Comparison of ENCODE assay signal across 12 cellular contexts in the genomic region with DNA sequence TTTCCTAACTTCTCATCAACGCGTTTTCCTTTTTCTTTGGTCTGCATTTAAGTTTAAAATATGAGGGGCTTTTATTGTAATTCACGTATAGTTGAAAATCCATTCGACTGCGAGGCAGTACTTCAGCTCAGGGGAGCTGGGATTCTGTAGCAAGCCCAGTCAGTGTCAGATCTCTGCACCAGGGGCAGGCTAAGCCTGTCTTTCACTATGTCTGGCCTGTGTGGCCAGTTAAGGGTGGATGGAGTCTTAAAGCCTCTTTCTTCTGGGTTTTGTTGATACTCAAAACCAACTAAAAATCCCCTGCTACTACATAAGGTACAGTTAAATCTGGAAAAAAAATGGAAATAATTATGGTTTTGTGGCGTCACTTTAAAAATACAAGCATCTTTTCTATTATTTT.
DNase-seq lines count a peak whose midpoint lies in the region; ATAC-seq and TF ChIP-seq lines count a peak whose summit lies in the region.
"Had no signal": no experiment of that assay in that cellular context is flagged by ENCODE, and none has a peak within 500 bp of the region (broad histone marks: within the 10 kb centered on the region; RNA-seq: fewer than 3 reads in every experiment).

No MANE protein-coding gene starts in this region.

- H3K4me2 ChIP-seq in SU-DHL-6 (ENCODE audit: low read depth, low read length, poor library complexity, severe bottlenecking) = peak overlapping the region; percentile 56

- H3K4me3 ChIP-seq in SU-DHL-6 (ENCODE audit: insufficient read depth, low read length, poor library complexity, severe bottlenecking) = no peak overlapping the region

- H3K36me3 ChIP-seq in SU-DHL-6 (ENCODE audit: low read length) = no peaks in the 10 kb centered on the region
- H3K36me3 ChIP-seq: neutrophil had no signal

- no peak overlapping the region for H3K27ac ChIP-seq in SU-DHL-6 (ENCODE audit: low read depth, low read length)
- H3K27ac ChIP-seq: neutrophil had no signal

- DNase-seq in amniotic stem cell (lab: John Stamatoyannopoulos, UW) (no peak), SKM-1 (lab: John Stamatoyannopoulos, UW; ENCODE audit: unreplicated experiment) (no peak), NCI-H774 (lab: John Stamatoyannopoulos, UW) (no peak), GOT3 (lab: John Stamatoyannopoulos, UW) (no peak)
- DNase-seq: activated CD4-positive, alpha-beta memory T cell treated with anti-CD3 and anti-CD28 coated beads for 36 hours; NCI-H1694 treated with DMSO at 0.1 percent for 48 hours had no signal

- no peaks in the 10 kb centered on the region for H3F3A ChIP-seq in SU-DHL-6 (ENCODE audit: insufficient read depth)

- H3K9me3 ChIP-seq in SU-DHL-6 (ENCODE audit: insufficient read depth, low read length) = no peaks in the 10 kb centered on the region
- H3K9me3 ChIP-seq: neutrophil had no signal

- peak overlapping the region; percentile 78 for H2AFZ ChIP-seq in SU-DHL-6 (ENCODE audit: low read depth, low read length, severe bottlenecking)

- no peaks in the 10 kb centered on the region for H3K9me2 ChIP-seq in SU-DHL-6 (replicated peaks; ENCODE audit: insufficient read depth, low read length)

- H3K79me2 ChIP-seq in SU-DHL-6 (ENCODE audit: insufficient read depth, low read length) = no peaks in the 10 kb centered on the region

- no peak for TF ChIP-seq CTCF in SU-DHL-6 (IDR thresholded peaks at IDR 0.05; ENCODE audit: insufficient read depth, low read length, poor library complexity, severe bottlenecking)

- no peaks in the 10 kb centered on the region for H4K20me1 ChIP-seq in SU-DHL-6 (ENCODE audit: low read depth, low read length)

- H3K9ac ChIP-seq in SU-DHL-6 (ENCODE audit: low read length) = no peak overlapping the region

- ATAC-seq in GM18868 (IDR thresholded peaks at IDR 0.05; ENCODE audit: unreplicated experiment) = peak; percentile 40
- peak; percentile 31 for ATAC-seq in GM21619 (IDR thresholded peaks at IDR 0.05; ENCODE audit: unreplicated experiment)
- peak; percentile 44 for ATAC-seq in HG03039 (IDR thresholded peaks at IDR 0.05; ENCODE audit: unreplicated experiment)
- ATAC-seq: SK-N-SH treated with all-trans-retinoic acid at 6 μM for 48 hours had no signal

- no peaks in the 10 kb centered on the region for H3K27me3 ChIP-seq in SU-DHL-6 (ENCODE audit: low read length)
- H3K27me3 ChIP-seq: neutrophil had no signal
